In the genomic region with DNA sequence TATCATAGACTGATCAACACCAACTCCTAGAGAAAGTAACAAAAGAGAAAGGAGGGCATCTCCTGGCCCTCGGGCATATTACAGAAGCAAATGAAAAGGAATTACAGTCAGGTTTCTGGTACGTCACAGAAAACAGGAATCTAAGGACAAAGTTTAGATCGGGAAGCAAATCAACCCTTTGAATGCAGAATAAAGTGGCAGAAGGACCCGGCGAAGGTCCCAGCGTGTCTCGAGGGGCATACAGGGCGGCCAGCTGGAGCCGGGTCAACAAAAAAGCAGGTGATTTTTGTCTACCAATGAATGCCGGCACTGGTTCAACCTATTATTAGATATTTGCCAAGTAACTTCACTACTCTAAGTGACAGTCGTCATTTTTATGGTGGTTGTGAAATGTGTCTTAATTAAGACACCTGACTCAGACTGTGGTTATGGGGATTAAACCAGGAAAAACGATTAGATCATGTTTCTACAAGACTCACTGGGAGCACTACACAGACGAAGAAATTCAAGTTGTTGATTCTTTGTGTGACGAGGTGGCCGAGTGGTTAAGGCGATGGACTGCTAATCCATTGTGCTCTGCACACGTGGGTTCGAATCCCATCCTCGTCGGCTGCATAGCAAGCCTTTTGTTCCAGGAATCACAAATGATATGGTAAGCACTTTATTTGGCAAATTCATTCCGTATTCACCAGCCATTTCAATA, we compare ENCODE assay signal across 1 cellular context.
TF ChIP-seq lines count a peak whose summit lies in the region.

No MANE protein-coding gene starts in this region.

TF ChIP-seq in GM12878, 131 proteins besides CTCF, POLR2A, EP300 and RAD21 (continued from another document and continues in another):
- TF ChIP-seq, protein P1, sequence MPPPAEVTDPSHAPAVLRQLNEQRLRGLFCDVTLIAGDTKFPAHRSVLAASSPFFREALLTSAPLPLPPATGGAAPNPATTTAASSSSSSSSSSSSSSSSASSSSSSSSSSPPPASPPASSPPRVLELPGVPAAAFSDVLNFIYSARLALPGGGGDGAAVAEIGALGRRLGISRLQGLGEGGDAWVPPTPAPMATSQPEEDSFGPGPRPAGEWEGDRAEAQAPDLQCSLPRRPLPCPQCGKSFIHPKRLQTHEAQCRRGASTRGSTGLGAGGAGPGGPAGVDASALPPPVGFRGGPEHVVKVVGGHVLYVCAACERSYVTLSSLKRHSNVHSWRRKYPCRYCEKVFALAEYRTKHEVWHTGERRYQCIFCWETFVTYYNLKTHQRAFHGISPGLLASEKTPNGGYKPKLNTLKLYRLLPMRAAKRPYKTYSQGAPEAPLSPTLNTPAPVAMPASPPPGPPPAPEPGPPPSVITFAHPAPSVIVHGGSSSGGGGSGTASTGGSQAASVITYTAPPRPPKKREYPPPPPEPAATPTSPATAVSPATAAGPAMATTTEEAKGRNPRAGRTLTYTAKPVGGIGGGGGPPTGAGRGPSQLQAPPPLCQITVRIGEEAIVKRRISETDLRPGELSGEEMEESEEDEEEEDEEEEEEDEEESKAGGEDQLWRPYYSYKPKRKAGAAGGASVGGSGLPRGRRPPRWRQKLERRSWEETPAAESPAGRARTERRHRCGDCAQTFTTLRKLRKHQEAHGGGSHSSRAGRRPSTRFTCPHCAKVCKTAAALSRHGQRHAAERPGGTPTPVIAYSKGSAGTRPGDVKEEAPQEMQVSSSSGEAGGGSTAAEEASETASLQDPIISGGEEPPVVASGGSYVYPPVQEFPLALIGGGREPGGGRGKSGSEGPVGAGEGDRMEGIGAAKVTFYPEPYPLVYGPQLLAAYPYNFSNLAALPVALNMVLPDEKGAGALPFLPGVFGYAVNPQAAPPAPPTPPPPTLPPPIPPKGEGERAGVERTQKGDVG (CRISPR knock-in tag; IDR thresholded peaks at IDR 0.05), result no peak
- no peak for TF ChIP-seq BACH1 (IDR thresholded peaks at IDR 0.05; ENCODE audit: borderline replicate concordance)
- TF ChIP-seq SMC3 (IDR thresholded peaks at IDR 0.05; ENCODE audit: borderline replicate concordance, low read length), result peak; percentile 32; the same call in 1 of the 2 replicates
- no peak for TF ChIP-seq FOXK2 (IDR thresholded peaks at IDR 0.05)
- TF ChIP-seq TBL1XR1 (IDR thresholded peaks at IDR 0.05; ENCODE audit: low read depth, low read length), result 0 out of 2 replicates have a peak, but pooled peaks have one; percentile 25
- TF ChIP-seq, protein P2, sequence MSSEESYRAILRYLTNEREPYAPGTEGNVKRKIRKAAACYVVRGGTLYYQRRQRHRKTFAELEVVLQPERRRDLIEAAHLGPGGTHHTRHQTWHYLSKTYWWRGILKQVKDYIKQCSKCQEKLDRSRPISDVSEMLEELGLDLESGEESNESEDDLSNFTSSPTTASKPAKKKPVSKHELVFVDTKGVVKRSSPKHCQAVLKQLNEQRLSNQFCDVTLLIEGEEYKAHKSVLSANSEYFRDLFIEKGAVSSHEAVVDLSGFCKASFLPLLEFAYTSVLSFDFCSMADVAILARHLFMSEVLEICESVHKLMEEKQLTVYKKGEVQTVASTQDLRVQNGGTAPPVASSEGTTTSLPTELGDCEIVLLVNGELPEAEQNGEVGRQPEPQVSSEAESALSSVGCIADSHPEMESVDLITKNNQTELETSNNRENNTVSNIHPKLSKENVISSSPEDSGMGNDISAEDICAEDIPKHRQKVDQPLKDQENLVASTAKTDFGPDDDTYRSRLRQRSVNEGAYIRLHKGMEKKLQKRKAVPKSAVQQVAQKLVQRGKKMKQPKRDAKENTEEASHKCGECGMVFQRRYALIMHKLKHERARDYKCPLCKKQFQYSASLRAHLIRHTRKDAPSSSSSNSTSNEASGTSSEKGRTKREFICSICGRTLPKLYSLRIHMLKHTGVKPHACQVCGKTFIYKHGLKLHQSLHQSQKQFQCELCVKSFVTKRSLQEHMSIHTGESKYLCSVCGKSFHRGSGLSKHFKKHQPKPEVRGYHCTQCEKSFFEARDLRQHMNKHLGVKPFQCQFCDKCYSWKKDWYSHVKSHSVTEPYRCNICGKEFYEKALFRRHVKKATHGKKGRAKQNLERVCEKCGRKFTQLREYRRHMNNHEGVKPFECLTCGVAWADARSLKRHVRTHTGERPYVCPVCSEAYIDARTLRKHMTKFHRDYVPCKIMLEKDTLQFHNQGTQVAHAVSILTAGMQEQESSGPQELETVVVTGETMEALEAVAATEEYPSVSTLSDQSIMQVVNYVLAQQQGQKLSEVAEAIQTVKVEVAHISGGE (CRISPR knock-in tag; IDR thresholded peaks at IDR 0.05), result no peak
- no peak for TF ChIP-seq KLF5 (IDR thresholded peaks at IDR 0.05; ENCODE audit: partially characterized antibody)
- no peak for TF ChIP-seq ESRRA (IDR thresholded peaks at IDR 0.05; ENCODE audit: low read length)
- peak; percentile 93 for TF ChIP-seq TARDBP (IDR thresholded peaks at IDR 0.05; ENCODE audit: borderline replicate concordance)
- TF ChIP-seq PML (IDR thresholded peaks at IDR 0.05; ENCODE audit: low read length), result 0 out of 2 replicates have a peak, but pooled peaks have one; percentile 35
- no peak for TF ChIP-seq SMAD5 (IDR thresholded peaks at IDR 0.05; ENCODE audit: low read depth)
- TF ChIP-seq SIN3A (IDR thresholded peaks at IDR 0.05; ENCODE audit: low read depth, low read length), result 0 out of 2 replicates have a peak, but pooled peaks have one; percentile 59
- no peak for TF ChIP-seq LARP7 (IDR thresholded peaks at IDR 0.05)
- 0 out of 2 replicates have a peak, but pooled peaks have one; percentile 6 for TF ChIP-seq PAX5 (IDR thresholded peaks at IDR 0.05; ENCODE audit: borderline replicate concordance, low read depth, low read length)
- TF ChIP-seq, protein P3, sequence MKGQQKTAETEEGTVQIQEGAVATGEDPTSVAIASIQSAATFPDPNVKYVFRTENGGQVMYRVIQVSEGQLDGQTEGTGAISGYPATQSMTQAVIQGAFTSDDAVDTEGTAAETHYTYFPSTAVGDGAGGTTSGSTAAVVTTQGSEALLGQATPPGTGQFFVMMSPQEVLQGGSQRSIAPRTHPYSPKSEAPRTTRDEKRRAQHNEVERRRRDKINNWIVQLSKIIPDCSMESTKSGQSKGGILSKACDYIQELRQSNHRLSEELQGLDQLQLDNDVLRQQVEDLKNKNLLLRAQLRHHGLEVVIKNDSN (IDR thresholded peaks at IDR 0.05; ENCODE audit: borderline replicate concordance, extremely low read length, insufficient read depth, low read depth, low read length), result no peak
- TF ChIP-seq RCOR1 (conservative IDR thresholded peaks at IDR 0.05; ENCODE audit: low read depth, low read length), result no peak
- TF ChIP-seq IRF4 (IDR thresholded peaks at IDR 0.05; ENCODE audit: low read depth, low read length), result peak; percentile 41; the same call in 1 of the 2 replicates
- TF ChIP-seq BRCA1 (IDR thresholded peaks at IDR 0.05; ENCODE audit: low read depth, low read length), result no peak
- TF ChIP-seq NR2C2 (IDR thresholded peaks at IDR 0.05; ENCODE audit: borderline replicate concordance, control insufficient read depth, insufficient read length, low read depth), result no peak
- no peak for TF ChIP-seq KAT2A (conservative IDR thresholded peaks at IDR 0.05; ENCODE audit: control insufficient read depth, low read depth, low read length)
- no peak for TF ChIP-seq RB1 (IDR thresholded peaks at IDR 0.05; ENCODE audit: borderline replicate concordance)
- no peak for TF ChIP-seq NFYA (IDR thresholded peaks at IDR 0.05; ENCODE audit: borderline replicate concordance, low read depth, low read length)
- no peak for TF ChIP-seq ZNF274 (IDR thresholded peaks at IDR 0.05; ENCODE audit: insufficient read depth, insufficient read length)
- TF ChIP-seq, protein P4, sequence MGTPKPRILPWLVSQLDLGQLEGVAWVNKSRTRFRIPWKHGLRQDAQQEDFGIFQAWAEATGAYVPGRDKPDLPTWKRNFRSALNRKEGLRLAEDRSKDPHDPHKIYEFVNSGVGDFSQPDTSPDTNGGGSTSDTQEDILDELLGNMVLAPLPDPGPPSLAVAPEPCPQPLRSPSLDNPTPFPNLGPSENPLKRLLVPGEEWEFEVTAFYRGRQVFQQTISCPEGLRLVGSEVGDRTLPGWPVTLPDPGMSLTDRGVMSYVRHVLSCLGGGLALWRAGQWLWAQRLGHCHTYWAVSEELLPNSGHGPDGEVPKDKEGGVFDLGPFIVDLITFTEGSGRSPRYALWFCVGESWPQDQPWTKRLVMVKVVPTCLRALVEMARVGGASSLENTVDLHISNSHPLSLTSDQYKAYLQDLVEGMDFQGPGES (IDR thresholded peaks at IDR 0.05), result no peak
- TF ChIP-seq POU2F2 (IDR thresholded peaks at IDR 0.05; ENCODE audit: borderline replicate concordance, low read depth, low read length), result no peak
- TF ChIP-seq, protein P5, sequence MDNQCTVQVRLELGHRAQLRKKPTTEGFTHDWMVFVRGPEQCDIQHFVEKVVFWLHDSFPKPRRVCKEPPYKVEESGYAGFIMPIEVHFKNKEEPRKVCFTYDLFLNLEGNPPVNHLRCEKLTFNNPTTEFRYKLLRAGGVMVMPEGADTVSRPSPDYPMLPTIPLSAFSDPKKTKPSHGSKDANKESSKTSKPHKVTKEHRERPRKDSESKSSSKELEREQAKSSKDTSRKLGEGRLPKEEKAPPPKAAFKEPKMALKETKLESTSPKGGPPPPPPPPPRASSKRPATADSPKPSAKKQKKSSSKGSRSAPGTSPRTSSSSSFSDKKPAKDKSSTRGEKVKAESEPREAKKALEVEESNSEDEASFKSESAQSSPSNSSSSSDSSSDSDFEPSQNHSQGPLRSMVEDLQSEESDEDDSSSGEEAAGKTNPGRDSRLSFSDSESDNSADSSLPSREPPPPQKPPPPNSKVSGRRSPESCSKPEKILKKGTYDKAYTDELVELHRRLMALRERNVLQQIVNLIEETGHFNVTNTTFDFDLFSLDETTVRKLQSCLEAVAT (IDR thresholded peaks at IDR 0.05), result peak; percentile 80
- TF ChIP-seq RUNX3 (IDR thresholded peaks at IDR 0.05; ENCODE audit: low read length), result peak; percentile 75
- TF ChIP-seq, protein P6, sequence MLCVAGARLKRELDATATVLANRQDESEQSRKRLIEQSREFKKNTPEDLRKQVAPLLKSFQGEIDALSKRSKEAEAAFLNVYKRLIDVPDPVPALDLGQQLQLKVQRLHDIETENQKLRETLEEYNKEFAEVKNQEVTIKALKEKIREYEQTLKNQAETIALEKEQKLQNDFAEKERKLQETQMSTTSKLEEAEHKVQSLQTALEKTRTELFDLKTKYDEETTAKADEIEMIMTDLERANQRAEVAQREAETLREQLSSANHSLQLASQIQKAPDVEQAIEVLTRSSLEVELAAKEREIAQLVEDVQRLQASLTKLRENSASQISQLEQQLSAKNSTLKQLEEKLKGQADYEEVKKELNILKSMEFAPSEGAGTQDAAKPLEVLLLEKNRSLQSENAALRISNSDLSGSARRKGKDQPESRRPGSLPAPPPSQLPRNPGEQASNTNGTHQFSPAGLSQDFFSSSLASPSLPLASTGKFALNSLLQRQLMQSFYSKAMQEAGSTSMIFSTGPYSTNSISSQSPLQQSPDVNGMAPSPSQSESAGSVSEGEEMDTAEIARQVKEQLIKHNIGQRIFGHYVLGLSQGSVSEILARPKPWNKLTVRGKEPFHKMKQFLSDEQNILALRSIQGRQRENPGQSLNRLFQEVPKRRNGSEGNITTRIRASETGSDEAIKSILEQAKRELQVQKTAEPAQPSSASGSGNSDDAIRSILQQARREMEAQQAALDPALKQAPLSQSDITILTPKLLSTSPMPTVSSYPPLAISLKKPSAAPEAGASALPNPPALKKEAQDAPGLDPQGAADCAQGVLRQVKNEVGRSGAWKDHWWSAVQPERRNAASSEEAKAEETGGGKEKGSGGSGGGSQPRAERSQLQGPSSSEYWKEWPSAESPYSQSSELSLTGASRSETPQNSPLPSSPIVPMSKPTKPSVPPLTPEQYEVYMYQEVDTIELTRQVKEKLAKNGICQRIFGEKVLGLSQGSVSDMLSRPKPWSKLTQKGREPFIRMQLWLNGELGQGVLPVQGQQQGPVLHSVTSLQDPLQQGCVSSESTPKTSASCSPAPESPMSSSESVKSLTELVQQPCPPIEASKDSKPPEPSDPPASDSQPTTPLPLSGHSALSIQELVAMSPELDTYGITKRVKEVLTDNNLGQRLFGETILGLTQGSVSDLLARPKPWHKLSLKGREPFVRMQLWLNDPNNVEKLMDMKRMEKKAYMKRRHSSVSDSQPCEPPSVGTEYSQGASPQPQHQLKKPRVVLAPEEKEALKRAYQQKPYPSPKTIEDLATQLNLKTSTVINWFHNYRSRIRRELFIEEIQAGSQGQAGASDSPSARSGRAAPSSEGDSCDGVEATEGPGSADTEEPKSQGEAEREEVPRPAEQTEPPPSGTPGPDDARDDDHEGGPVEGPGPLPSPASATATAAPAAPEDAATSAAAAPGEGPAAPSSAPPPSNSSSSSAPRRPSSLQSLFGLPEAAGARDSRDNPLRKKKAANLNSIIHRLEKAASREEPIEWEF (IDR thresholded peaks at IDR 0.05; ENCODE audit: insufficient replicate concordance, low read depth, low read length), result no peak
- TF ChIP-seq, protein P7, sequence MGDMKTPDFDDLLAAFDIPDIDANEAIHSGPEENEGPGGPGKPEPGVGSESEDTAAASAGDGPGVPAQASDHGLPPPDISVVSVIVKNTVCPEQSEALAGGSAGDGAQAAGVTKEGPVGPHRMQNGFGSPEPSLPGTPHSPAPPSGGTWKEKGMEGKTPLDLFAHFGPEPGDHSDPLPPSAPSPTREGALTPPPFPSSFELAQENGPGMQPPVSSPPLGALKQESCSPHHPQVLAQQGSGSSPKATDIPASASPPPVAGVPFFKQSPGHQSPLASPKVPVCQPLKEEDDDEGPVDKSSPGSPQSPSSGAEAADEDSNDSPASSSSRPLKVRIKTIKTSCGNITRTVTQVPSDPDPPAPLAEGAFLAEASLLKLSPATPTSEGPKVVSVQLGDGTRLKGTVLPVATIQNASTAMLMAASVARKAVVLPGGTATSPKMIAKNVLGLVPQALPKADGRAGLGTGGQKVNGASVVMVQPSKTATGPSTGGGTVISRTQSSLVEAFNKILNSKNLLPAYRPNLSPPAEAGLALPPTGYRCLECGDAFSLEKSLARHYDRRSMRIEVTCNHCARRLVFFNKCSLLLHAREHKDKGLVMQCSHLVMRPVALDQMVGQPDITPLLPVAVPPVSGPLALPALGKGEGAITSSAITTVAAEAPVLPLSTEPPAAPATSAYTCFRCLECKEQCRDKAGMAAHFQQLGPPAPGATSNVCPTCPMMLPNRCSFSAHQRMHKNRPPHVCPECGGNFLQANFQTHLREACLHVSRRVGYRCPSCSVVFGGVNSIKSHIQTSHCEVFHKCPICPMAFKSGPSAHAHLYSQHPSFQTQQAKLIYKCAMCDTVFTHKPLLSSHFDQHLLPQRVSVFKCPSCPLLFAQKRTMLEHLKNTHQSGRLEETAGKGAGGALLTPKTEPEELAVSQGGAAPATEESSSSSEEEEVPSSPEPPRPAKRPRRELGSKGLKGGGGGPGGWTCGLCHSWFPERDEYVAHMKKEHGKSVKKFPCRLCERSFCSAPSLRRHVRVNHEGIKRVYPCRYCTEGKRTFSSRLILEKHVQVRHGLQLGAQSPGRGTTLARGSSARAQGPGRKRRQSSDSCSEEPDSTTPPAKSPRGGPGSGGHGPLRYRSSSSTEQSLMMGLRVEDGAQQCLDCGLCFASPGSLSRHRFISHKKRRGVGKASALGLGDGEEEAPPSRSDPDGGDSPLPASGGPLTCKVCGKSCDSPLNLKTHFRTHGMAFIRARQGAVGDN (IDR thresholded peaks at IDR 0.05), result no peak
- TF ChIP-seq ASH2L (IDR thresholded peaks at IDR 0.05; ENCODE audit: borderline replicate concordance, low read depth), result no peak
